In the genomic region with DNA sequence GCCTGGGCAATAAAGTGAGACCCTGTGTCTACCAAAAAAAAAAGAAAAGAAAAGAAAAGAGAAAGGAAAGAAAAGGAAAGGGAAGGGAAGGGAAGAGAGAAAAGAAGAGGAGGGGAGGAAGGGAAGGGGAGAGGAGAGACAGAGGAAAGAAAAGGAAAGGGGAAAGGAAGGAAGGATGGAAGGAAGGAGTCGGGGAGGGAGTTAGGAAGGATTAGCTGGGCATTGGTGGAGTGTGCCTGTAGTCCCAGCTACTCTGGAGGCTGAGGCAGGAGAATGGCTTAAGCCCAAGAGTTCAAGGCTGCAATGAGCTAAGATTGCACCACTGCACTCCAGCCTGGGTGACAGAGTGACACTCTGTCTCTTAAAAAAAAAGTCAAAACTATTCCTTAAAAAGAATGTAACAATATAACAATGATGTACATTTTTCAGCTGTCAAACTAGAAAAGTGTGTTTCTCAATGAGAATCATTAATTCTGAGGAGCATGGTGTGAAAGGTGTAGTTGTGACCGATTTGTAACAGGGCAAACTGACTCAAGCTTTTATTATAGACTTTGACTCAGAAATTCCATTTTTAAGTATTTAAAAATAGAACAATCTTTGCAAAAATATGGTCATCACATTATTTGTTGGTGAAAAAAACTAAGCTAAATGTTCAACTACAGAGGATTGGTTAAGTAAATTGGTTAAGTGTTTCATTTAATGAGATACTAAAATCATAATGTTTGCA, we compare ENCODE assay signal across 12 cellular contexts.
"Had no signal": no experiment of that assay in that cellular context is flagged by ENCODE, and none has a peak within 500 bp of the region (broad histone marks: within the 10 kb centered on the region; RNA-seq: fewer than 3 reads in every experiment).

No MANE protein-coding gene starts in this region.

- H3K4me3 ChIP-seq: cardiac muscle cell, colonic mucosa had no signal

- H3K9me3 Mint-ChIP-seq: activated CD4-positive, alpha-beta memory T cell treated with anti-CD3 and anti-CD28 coated beads, Interleukin-2, amount 10 ng/mL, durations not matched to agents 7 days and 5 days; nephron had no signal

- H3K27ac ChIP-seq: cardiac muscle cell, colonic mucosa had no signal

- H3K27me3 ChIP-seq: colonic mucosa had no signal

- H3K4me1 Mint-ChIP-seq: nephron had no signal

- DNase-seq: activated CD4-positive, alpha-beta memory T cell treated with anti-CD3 and anti-CD28 coated beads, Interleukin-2, amount 10 ng/mL, durations not matched to agents 7 days and 5 days; activated CD4-positive, alpha-beta T cell treated with anti-CD3 and anti-CD28 coated beads for 1 hour; activated CD8-positive, alpha-beta memory T cell treated with anti-CD3 and anti-CD28 coated beads, Interleukin-2, amount 50 U/mL, for 48 hours; activated effector memory CD4-positive, alpha-beta T cell treated with Interleukin-2 at 50 U/mL for 16 hours; colonic mucosa; foreskin melanocyte; occipital lobe; right cardiac atrium; stimulated activated naive CD4-positive, alpha-beta T cell treated with Interleukin-2 at 50 U/mL for 16 hours had no signal

- H3K4me1 ChIP-seq: colonic mucosa had no signal

- H3K36me3 ChIP-seq: colonic mucosa had no signal

- H3K4me3 Mint-ChIP-seq: activated CD4-positive, alpha-beta memory T cell treated with anti-CD3 and anti-CD28 coated beads, Interleukin-2, amount 10 ng/mL, durations not matched to agents 7 days and 5 days; nephron had no signal

- H3K27ac Mint-ChIP-seq: activated CD4-positive, alpha-beta memory T cell treated with anti-CD3 and anti-CD28 coated beads, Interleukin-2, amount 10 ng/mL, durations not matched to agents 7 days and 5 days; nephron; progenitor cell of endocrine pancreas had no signal

- H3K9me3 ChIP-seq: colonic mucosa had no signal

- ATAC-seq: right cardiac atrium had no signal
